ENCODE assay signal across 24 cellular contexts in genomic region chr16:26648851-26649250, GRCh38.
DNase-seq lines count a peak whose midpoint lies in the region; ATAC-seq and TF ChIP-seq lines count a peak whose summit lies in the region.
"Had no signal": no experiment of that assay in that cellular context is flagged by ENCODE, and none has a peak within 500 bp of the region (broad histone marks: within the 10 kb centered on the region; RNA-seq: fewer than 3 reads in every experiment).

No MANE protein-coding gene starts in this region.

- H3K36me3 ChIP-seq in OCI-LY1 (ENCODE audit: insufficient read depth, low read length), result no peaks in the 10 kb centered on the region
- H3K36me3 ChIP-seq in esophagus muscularis mucosa, result no peaks in the 10 kb centered on the region
- H3K36me3 ChIP-seq in suprapubic skin, result no peaks in the 10 kb centered on the region
- H3K36me3 ChIP-seq: BE2C; BLaER1 treated with 17β-estradiol and CSF1 and Interleukin-3, amounts not matched to agents 10 nM and 100 nM; HAP-1 had no signal

- H3K4me3 ChIP-seq in OCI-LY1 (ENCODE audit: low read depth, low read length, poor library complexity, severe bottlenecking) (no peak overlapping the region), esophagus muscularis mucosa (no peak overlapping the region), suprapubic skin (no peak overlapping the region)
- H3K4me3 ChIP-seq: A549; BLaER1 treated with 17β-estradiol and CSF1 and Interleukin-3, amounts not matched to agents 10 nM and 100 nM; GM12878; GM23338; HAP-1 had no signal

- intact Hi-C loops in activated CD4-positive, alpha-beta T cell treated with anti-CD3 and anti-CD28 coated beads for 36 hours (cut with DNase I, micrococcal nuclease), result loop anchor here in 1 of 2 experiments (5.0 to 10.0 kb wide), 2 partner anchors 152 to 444 kb away; no protein-coding TSS in a partner anchor
- intact Hi-C loops in esophagus muscularis mucosa (cut with DNase I), result no loop called here

- no peak for TF ChIP-seq EP300 in esophagus muscularis mucosa (IDR thresholded peaks at IDR 0.05)
- no peak for TF ChIP-seq EP300 in suprapubic skin (IDR thresholded peaks at IDR 0.05)

- POLR2A ChIA-PET in activated CD4-positive, alpha-beta T cell treated with anti-CD3 and anti-CD28 coated beads, Interleukin-2, amount 10 ng/mL, durations not matched to agents 7 days and 5 days (lab: Charles Lee), result interaction anchor here (0.6 kb wide), 1 partner anchor 119 kb away, joined by 4 read pairs; no protein-coding TSS in a partner anchor
- POLR2A ChIA-PET in activated CD4-positive, alpha-beta T cell treated with anti-CD3 and anti-CD28 coated beads for 36 hours (lab: Charles Lee), result no interaction called here

- H3K27ac Mint-ChIP-seq in activated CD4-positive, alpha-beta T cell treated with anti-CD3 and anti-CD28 coated beads, Interleukin-2, amount 10 ng/mL, durations not matched to agents 7 days and 5 days, result peak overlapping the region; percentile 25
- no peak overlapping the region for H3K27ac Mint-ChIP-seq in activated CD4-positive, alpha-beta T cell treated with anti-CD3 and anti-CD28 coated beads for 36 hours
- H3K27ac Mint-ChIP-seq: CD4-positive, alpha-beta T cell; CD8-positive, alpha-beta memory T cell; GM23338; HFFc6 had no signal

- H3K79me2 ChIP-seq in OCI-LY1 (ENCODE audit: insufficient read depth, low read length), result no peaks in the 10 kb centered on the region

- H3K4me2 ChIP-seq in OCI-LY1 (ENCODE audit: low read length), result no peak overlapping the region
- H3K4me2 ChIP-seq: A549; BLaER1 treated with 17β-estradiol and CSF1 and Interleukin-3, amounts not matched to agents 10 nM and 100 nM; GM23338 had no signal

- H3K4me3 Mint-ChIP-seq in activated CD4-positive, alpha-beta T cell treated with anti-CD3 and anti-CD28 coated beads, Interleukin-2, amount 10 ng/mL, durations not matched to agents 7 days and 5 days, result no peak overlapping the region
- H3K4me3 Mint-ChIP-seq in activated CD4-positive, alpha-beta T cell treated with anti-CD3 and anti-CD28 coated beads for 36 hours, result no peak overlapping the region
- H3K4me3 Mint-ChIP-seq: CD14-positive monocyte; CD4-positive, alpha-beta T cell; CD8-positive, alpha-beta memory T cell; GM23338; HFFc6 had no signal

- CTCF ChIA-PET in activated CD4-positive, alpha-beta T cell treated with anti-CD3 and anti-CD28 coated beads, Interleukin-2, amount 10 ng/mL, durations not matched to agents 7 days and 5 days (lab: Charles Lee), result no interaction called here
- CTCF ChIA-PET in activated CD4-positive, alpha-beta T cell treated with anti-CD3 and anti-CD28 coated beads for 36 hours (lab: Charles Lee), result interaction anchor here (0.6 kb wide), 2 partner anchors 649 to 908 kb away, joined by 3 to 5 read pairs; no protein-coding TSS in a partner anchor

- H3F3A ChIP-seq in OCI-LY1 (ENCODE audit: insufficient read depth, low read length), result no peaks in the 10 kb centered on the region

- peaks cover 4% of the 10 kb centered on the region for H3K9me3 Mint-ChIP-seq in activated CD4-positive, alpha-beta T cell treated with anti-CD3 and anti-CD28 coated beads, Interleukin-2, amount 10 ng/mL, durations not matched to agents 7 days and 5 days
- no peaks in the 10 kb centered on the region for H3K9me3 Mint-ChIP-seq in activated CD4-positive, alpha-beta T cell treated with anti-CD3 and anti-CD28 coated beads for 36 hours (ENCODE audit: low read depth)
- H3K9me3 Mint-ChIP-seq: CD4-positive, alpha-beta T cell; CD8-positive, alpha-beta memory T cell had no signal

- no peaks in the 10 kb centered on the region for H4K20me1 ChIP-seq in OCI-LY1 (ENCODE audit: insufficient read depth, low read length)
- H4K20me1 ChIP-seq: BLaER1 treated with 17β-estradiol and CSF1 and Interleukin-3, amounts not matched to agents 10 nM and 100 nM had no signal

- TF ChIP-seq CTCF in OCI-LY1 (IDR thresholded peaks at IDR 0.05; ENCODE audit: low read length) (no peak), esophagus muscularis mucosa (IDR thresholded peaks at IDR 0.05) (no peak), suprapubic skin (IDR thresholded peaks at IDR 0.05) (no peak)

- H3K9me3 ChIP-seq in OCI-LY1 (ENCODE audit: low read length) (peaks cover 7% of the 10 kb centered on the region; the same call in 1 of the 2 replicates), esophagus muscularis mucosa (no peaks in the 10 kb centered on the region), suprapubic skin (no peaks in the 10 kb centered on the region)
- H3K9me3 ChIP-seq: A549, BE2C, HAP-1 had no signal

- H3K27ac ChIP-seq in OCI-LY1 (ENCODE audit: low read depth, low read length, poor library complexity, severe bottlenecking) (peak overlapping the region; percentile 61), esophagus muscularis mucosa (replicated peaks in 1 of 4) (no peak overlapping the region), suprapubic skin (no peak overlapping the region), substantia nigra (ENCODE audit: low read depth, low read length, poor library complexity, severe bottlenecking) (no peak overlapping the region)
- H3K27ac ChIP-seq: A549; BLaER1 treated with 17β-estradiol and CSF1 and Interleukin-3, amounts not matched to agents 10 nM and 100 nM had no signal

- no peak for ATAC-seq in activated CD4-positive, alpha-beta T cell treated with anti-CD3 and anti-CD28 coated beads for 36 hours
- ATAC-seq: A549, GM12878, GM23338 had no signal

- H3K27me3 ChIP-seq in OCI-LY1 (ENCODE audit: insufficient read depth, low read length) (no peaks in the 10 kb centered on the region), esophagus muscularis mucosa (no peaks in the 10 kb centered on the region), suprapubic skin (no peaks in the 10 kb centered on the region)
- H3K27me3 ChIP-seq: BE2C; BLaER1 treated with 17β-estradiol and CSF1 and Interleukin-3, amounts not matched to agents 10 nM and 100 nM had no signal

- H3K4me1 Mint-ChIP-seq in activated CD4-positive, alpha-beta T cell treated with anti-CD3 and anti-CD28 coated beads, Interleukin-2, amount 10 ng/mL, durations not matched to agents 7 days and 5 days, result peaks cover 18% of the 10 kb centered on the region
- peaks cover 4% of the 10 kb centered on the region for H3K4me1 Mint-ChIP-seq in activated CD4-positive, alpha-beta T cell treated with anti-CD3 and anti-CD28 coated beads for 36 hours
- H3K4me1 Mint-ChIP-seq: CD14-positive monocyte, GM23338 had no signal

- DNase-seq in activated CD4-positive, alpha-beta T cell treated with anti-CD3 and anti-CD28 coated beads, Interleukin-2, amount 10 ng/mL, durations not matched to agents 7 days and 5 days, result no peak
- no peak for DNase-seq in activated CD4-positive, alpha-beta T cell treated with anti-CD3 and anti-CD28 coated beads for 36 hours
- DNase-seq in esophagus muscularis mucosa (ENCODE audit: extremely low spot score), result peak; percentile 68
- DNase-seq in SK-N-DZ (ENCODE audit: low spot score), result no peak
- no peak for DNase-seq in suprapubic skin (ENCODE audit: low spot score in 2 of 2)
- no peak for DNase-seq in substantia nigra (lab: John Stamatoyannopoulos, UW)
- DNase-seq: 8988T; ACHN; AML-193; BE2C; CD4-positive, alpha-beta T cell; CD8-positive, alpha-beta memory T cell; DMS 273 treated with DMSO at 0.1 percent for 48 hours; DMS79; EL; GDM1; HFFc6 had no signal

- no peaks in the 10 kb centered on the region for H3K36me3 Mint-ChIP-seq in activated CD4-positive, alpha-beta T cell treated with anti-CD3 and anti-CD28 coated beads, Interleukin-2, amount 10 ng/mL, durations not matched to agents 7 days and 5 days (ENCODE audit: low read depth)
- no peaks in the 10 kb centered on the region for H3K36me3 Mint-ChIP-seq in activated CD4-positive, alpha-beta T cell treated with anti-CD3 and anti-CD28 coated beads for 36 hours (ENCODE audit: low read depth)
- H3K36me3 Mint-ChIP-seq: CD14-positive monocyte had no signal

- H3K9ac ChIP-seq in OCI-LY1 (ENCODE audit: low read length), result no peak overlapping the region
- H3K9ac ChIP-seq: BLaER1 treated with 17β-estradiol and CSF1 and Interleukin-3, amounts not matched to agents 10 nM and 100 nM had no signal

- peaks cover 11% of the 10 kb centered on the region for H3K27me3 Mint-ChIP-seq in activated CD4-positive, alpha-beta T cell treated with anti-CD3 and anti-CD28 coated beads, Interleukin-2, amount 10 ng/mL, durations not matched to agents 7 days and 5 days
- peaks cover 3% of the 10 kb centered on the region for H3K27me3 Mint-ChIP-seq in activated CD4-positive, alpha-beta T cell treated with anti-CD3 and anti-CD28 coated beads for 36 hours

- H3K4me1 ChIP-seq in OCI-LY1 (ENCODE audit: insufficient read depth, low read length, severe bottlenecking) (peaks cover 71% of the 10 kb centered on the region), esophagus muscularis mucosa (no peaks in the 10 kb centered on the region), suprapubic skin (no peaks in the 10 kb centered on the region)
- H3K4me1 ChIP-seq: A549, BE2C, HAP-1 had no signal

- no peak overlapping the region for H2AFZ ChIP-seq in OCI-LY1 (ENCODE audit: low read length)
- H2AFZ ChIP-seq: GM23338 had no signal

- no peak for TF ChIP-seq POLR2A in esophagus muscularis mucosa (IDR thresholded peaks at IDR 0.05; ENCODE audit: low read depth)
- no peak for TF ChIP-seq POLR2A in suprapubic skin (IDR thresholded peaks at IDR 0.05)

- H3K9me2 ChIP-seq in OCI-LY1 (ENCODE audit: low read depth, low read length), result no peaks in the 10 kb centered on the region

- 25% methylated on average over 2 of the region's 2 CpGs for WGBS in esophagus muscularis mucosa
- 60% methylated on average over 1 of the region's 2 CpGs for WGBS in suprapubic skin
